Comparison of ENCODE assay signal across 25 cellular contexts in genomic region chr14:67950386-67950785, GRCh38.
DNase-seq lines count a peak whose midpoint lies in the region; ATAC-seq, FAIRE-seq and TF ChIP-seq lines count a peak whose summit lies in the region.
"Had no signal": no experiment of that assay in that cellular context is flagged by ENCODE, and none has a peak within 500 bp of the region (broad histone marks: within the 10 kb centered on the region; RNA-seq: fewer than 3 reads in every experiment).

No MANE protein-coding gene starts in this region.

- no peak overlapping the region for H3K27ac ChIP-seq in astrocyte (ENCODE audit: low read depth, low read length)
- H3K27ac ChIP-seq: 22Rv1, BLaER1, C4-2B had no signal

- no peaks in the 10 kb centered on the region for H3K27me3 Mint-ChIP-seq in activated T-cell treated with anti-CD3 and anti-CD28 coated beads, Interleukin-2, amount 50 U/mL, for 72 hours (ENCODE audit: low read depth)
- no peaks in the 10 kb centered on the region for H3K27me3 Mint-ChIP-seq in astrocyte (ENCODE audit: low read depth, unreplicated experiment)
- H3K27me3 Mint-ChIP-seq in osteocyte (ENCODE audit: unreplicated experiment), result no peaks in the 10 kb centered on the region
- H3K27me3 Mint-ChIP-seq: B cell; CD4-positive, CD25-positive, alpha-beta regulatory T cell had no signal

- no peak overlapping the region for H3K4me3 ChIP-seq in astrocyte (ENCODE audit: insufficient read depth, low read depth, low read length)
- H3K4me3 ChIP-seq: BLaER1, GM12878, HAP-1 had no signal

- no peak overlapping the region for H3K4me3 Mint-ChIP-seq in activated T-cell treated with anti-CD3 and anti-CD28 coated beads, Interleukin-2, amount 50 U/mL, for 72 hours
- H3K4me3 Mint-ChIP-seq in astrocyte (ENCODE audit: unreplicated experiment) (no peak overlapping the region), osteocyte (ENCODE audit: unreplicated experiment) (no peak overlapping the region)
- H3K4me3 Mint-ChIP-seq: B cell; CD4-positive, CD25-positive, alpha-beta regulatory T cell; CD8-positive, alpha-beta T cell; HFFc6 had no signal

- H3K27ac Mint-ChIP-seq in activated T-cell treated with anti-CD3 and anti-CD28 coated beads, Interleukin-2, amount 50 U/mL, for 72 hours, result peak overlapping the region; percentile 38
- H3K27ac Mint-ChIP-seq in astrocyte (ENCODE audit: unreplicated experiment), result no peak overlapping the region
- peak overlapping the region; percentile 8 for H3K27ac Mint-ChIP-seq in osteocyte (ENCODE audit: unreplicated experiment)
- H3K27ac Mint-ChIP-seq: B cell; CD4-positive, CD25-positive, alpha-beta regulatory T cell; CD8-positive, alpha-beta T cell; HFFc6 had no signal

- H2AFZ ChIP-seq in astrocyte (ENCODE audit: low read depth, low read length), result no peak overlapping the region

- H3K36me3 Mint-ChIP-seq in activated T-cell treated with anti-CD3 and anti-CD28 coated beads, Interleukin-2, amount 50 U/mL, for 72 hours (ENCODE audit: insufficient read depth in 2 of 2), result peaks cover 0 to 2% of the 10 kb centered on the region in 2 donors
- H3K36me3 Mint-ChIP-seq in astrocyte (ENCODE audit: low read depth, unreplicated experiment) (peaks cover 3% of the 10 kb centered on the region), osteocyte (ENCODE audit: unreplicated experiment) (peaks cover 7% of the 10 kb centered on the region)
- H3K36me3 Mint-ChIP-seq: CD8-positive, alpha-beta T cell had no signal

- TF ChIP-seq CTCF in astrocyte (IDR thresholded peaks at IDR 0.05; ENCODE audit: insufficient read depth, low read depth, low read length) (no peak), osteocyte (IDR thresholded peaks at IDR 0.05) (no peak)

- H3K27me3 ChIP-seq in astrocyte (ENCODE audit: insufficient read depth, low read length), result no peaks in the 10 kb centered on the region
- H3K27me3 ChIP-seq: BLaER1 had no signal

- no peaks in the 10 kb centered on the region for H3K9me3 Mint-ChIP-seq in activated T-cell treated with anti-CD3 and anti-CD28 coated beads, Interleukin-2, amount 50 U/mL, for 72 hours
- H3K9me3 Mint-ChIP-seq in astrocyte (ENCODE audit: unreplicated experiment) (peaks cover 8% of the 10 kb centered on the region), osteocyte (ENCODE audit: unreplicated experiment) (peaks cover 13% of the 10 kb centered on the region)
- H3K9me3 Mint-ChIP-seq: CD4-positive, CD25-positive, alpha-beta regulatory T cell; CD8-positive, alpha-beta T cell; HFFc6 had no signal

- H3K36me3 ChIP-seq in astrocyte (ENCODE audit: insufficient read depth, low read length), result no peaks in the 10 kb centered on the region
- H3K36me3 ChIP-seq: BLaER1, HAP-1 had no signal

- H3K9me3 ChIP-seq in astrocyte (ENCODE audit: insufficient read depth, low read depth, low read length), result no peaks in the 10 kb centered on the region
- H3K9me3 ChIP-seq: Caco-2 had no signal

- FAIRE-seq in astrocyte (lab: Jason Lieb, UNC), result no peak
- FAIRE-seq: A204.1, D721Med, GM12878, H54 had no signal

- no peaks in the 10 kb centered on the region for H3K79me2 ChIP-seq in astrocyte (ENCODE audit: insufficient read depth, low read length)

- no peak overlapping the region for H3K9ac ChIP-seq in astrocyte (ENCODE audit: low read length)
- H3K9ac ChIP-seq: BLaER1 had no signal

- no peaks in the 10 kb centered on the region for H3K4me1 Mint-ChIP-seq in activated T-cell treated with anti-CD3 and anti-CD28 coated beads, Interleukin-2, amount 50 U/mL, for 72 hours (ENCODE audit: low read depth)
- no peaks in the 10 kb centered on the region for H3K4me1 Mint-ChIP-seq in astrocyte (ENCODE audit: low read depth, unreplicated experiment)
- peaks cover 9% of the 10 kb centered on the region for H3K4me1 Mint-ChIP-seq in osteocyte (ENCODE audit: unreplicated experiment)
- H3K4me1 Mint-ChIP-seq: B cell; CD4-positive, CD25-positive, alpha-beta regulatory T cell had no signal

- DNase-seq in activated T-cell treated with anti-CD3 and anti-CD28 coated beads, Interleukin-2, amount 50 U/mL, for 72 hours, result no peak
- DNase-seq in activated T-cell treated with anti-CD3 and anti-CD28 coated beads for 4 hours, result no peak
- DNase-seq in astrocyte (ENCODE audit: low read depth), result peak; percentile 55
- DNase-seq in osteocyte (ENCODE audit: extremely low spot score, unreplicated experiment), result no peak
- DNase-seq in hippocampal formation (lab: John Stamatoyannopoulos, UW), result no peak
- DNase-seq: Caco-2; CD4-positive, CD25-positive, alpha-beta regulatory T cell; CD8-positive, alpha-beta T cell; DMS 273 treated with DMSO at 0.1 percent for 48 hours; DMS79; EL; GDM1; GOT3; HFFc6 had no signal

- H3K4me2 ChIP-seq in astrocyte (ENCODE audit: low read length), result no peak overlapping the region
- H3K4me2 ChIP-seq: BLaER1 had no signal

- H4K20me1 ChIP-seq in astrocyte (ENCODE audit: insufficient read depth, low read length), result no peaks in the 10 kb centered on the region
- H4K20me1 ChIP-seq: BLaER1 had no signal

- H3K4me1 ChIP-seq in astrocyte (ENCODE audit: insufficient read depth, low read length), result no peaks in the 10 kb centered on the region
- H3K4me1 ChIP-seq: BLaER1, Caco-2, HAP-1 had no signal

- no peak for ATAC-seq in activated T-cell treated with anti-CD3 and anti-CD28 coated beads, Interleukin-2, amount 50 U/mL, for 72 hours (replicated peaks in 1 of 2)
- ATAC-seq in HG02610 (IDR thresholded peaks at IDR 0.05; ENCODE audit: unreplicated experiment) (no peak), HG02973 (IDR thresholded peaks at IDR 0.05; ENCODE audit: unreplicated experiment) (no peak)
- ATAC-seq: CD8-positive, alpha-beta T cell; GM12878 had no signal
